In the genomic region with DNA sequence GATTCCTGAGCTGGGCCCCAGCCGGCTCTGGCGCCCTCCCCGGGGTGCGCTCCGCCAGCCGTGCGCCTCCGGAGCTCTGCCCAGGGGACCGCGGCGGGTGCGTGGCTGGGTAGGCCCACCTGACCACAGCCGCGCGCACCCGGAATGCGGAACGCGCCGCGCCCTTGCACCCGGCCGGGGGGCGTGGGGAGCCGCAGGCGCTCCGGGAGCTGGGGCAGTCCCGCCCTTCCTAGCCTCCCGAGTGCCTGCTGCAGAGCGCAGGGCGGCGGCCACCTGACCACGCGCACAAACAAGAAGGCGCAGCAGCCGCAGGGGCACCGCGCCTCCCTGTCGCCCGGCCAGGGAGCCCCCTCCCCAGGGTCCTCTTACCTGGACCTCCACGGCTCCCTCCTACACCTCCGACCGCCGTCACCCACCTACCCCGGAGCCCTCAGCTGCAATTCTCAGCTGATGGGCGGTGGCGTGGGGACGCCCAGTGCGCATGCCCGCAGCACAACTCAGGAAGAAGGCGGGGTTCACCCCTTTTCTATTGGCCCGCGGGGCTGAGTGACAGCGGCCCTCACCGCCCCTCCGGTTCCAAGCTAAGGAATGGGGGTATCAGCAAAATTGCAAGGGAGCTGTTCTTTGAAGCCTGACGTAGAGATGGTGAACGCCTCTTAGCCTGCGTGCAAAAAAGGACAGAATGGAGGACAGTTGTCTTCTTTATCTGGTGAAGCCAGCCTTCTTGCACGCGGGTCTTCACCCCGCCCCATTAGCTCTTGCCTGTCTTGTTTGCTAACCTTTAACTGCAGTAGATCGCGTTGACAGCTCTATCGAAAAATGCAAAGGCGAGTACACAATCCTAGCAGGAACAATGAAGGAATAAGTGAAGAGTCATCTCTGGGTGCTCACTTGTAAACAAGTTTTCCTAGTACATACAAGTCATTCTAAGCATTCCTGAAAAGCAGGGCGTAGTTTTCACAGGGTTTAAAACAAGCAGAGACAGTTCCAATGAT, we compare ENCODE assay signal across 1 cellular context.
TF ChIP-seq lines count a peak whose summit lies in the region.

A gene with protein sequence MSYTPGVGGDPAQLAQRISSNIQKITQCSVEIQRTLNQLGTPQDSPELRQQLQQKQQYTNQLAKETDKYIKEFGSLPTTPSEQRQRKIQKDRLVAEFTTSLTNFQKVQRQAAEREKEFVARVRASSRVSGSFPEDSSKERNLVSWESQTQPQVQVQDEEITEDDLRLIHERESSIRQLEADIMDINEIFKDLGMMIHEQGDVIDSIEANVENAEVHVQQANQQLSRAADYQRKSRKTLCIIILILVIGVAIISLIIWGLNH (minus strand): TSS at position 479 of the 995 bp plus-strand sequence. CDS start 9,586 bp downstream, outside the sequence.

TF ChIP-seq in K562, 482 proteins besides CTCF, POLR2A, EP300 and RAD21 (continued from another document and continues in another):
- TF ChIP-seq, protein P1, sequence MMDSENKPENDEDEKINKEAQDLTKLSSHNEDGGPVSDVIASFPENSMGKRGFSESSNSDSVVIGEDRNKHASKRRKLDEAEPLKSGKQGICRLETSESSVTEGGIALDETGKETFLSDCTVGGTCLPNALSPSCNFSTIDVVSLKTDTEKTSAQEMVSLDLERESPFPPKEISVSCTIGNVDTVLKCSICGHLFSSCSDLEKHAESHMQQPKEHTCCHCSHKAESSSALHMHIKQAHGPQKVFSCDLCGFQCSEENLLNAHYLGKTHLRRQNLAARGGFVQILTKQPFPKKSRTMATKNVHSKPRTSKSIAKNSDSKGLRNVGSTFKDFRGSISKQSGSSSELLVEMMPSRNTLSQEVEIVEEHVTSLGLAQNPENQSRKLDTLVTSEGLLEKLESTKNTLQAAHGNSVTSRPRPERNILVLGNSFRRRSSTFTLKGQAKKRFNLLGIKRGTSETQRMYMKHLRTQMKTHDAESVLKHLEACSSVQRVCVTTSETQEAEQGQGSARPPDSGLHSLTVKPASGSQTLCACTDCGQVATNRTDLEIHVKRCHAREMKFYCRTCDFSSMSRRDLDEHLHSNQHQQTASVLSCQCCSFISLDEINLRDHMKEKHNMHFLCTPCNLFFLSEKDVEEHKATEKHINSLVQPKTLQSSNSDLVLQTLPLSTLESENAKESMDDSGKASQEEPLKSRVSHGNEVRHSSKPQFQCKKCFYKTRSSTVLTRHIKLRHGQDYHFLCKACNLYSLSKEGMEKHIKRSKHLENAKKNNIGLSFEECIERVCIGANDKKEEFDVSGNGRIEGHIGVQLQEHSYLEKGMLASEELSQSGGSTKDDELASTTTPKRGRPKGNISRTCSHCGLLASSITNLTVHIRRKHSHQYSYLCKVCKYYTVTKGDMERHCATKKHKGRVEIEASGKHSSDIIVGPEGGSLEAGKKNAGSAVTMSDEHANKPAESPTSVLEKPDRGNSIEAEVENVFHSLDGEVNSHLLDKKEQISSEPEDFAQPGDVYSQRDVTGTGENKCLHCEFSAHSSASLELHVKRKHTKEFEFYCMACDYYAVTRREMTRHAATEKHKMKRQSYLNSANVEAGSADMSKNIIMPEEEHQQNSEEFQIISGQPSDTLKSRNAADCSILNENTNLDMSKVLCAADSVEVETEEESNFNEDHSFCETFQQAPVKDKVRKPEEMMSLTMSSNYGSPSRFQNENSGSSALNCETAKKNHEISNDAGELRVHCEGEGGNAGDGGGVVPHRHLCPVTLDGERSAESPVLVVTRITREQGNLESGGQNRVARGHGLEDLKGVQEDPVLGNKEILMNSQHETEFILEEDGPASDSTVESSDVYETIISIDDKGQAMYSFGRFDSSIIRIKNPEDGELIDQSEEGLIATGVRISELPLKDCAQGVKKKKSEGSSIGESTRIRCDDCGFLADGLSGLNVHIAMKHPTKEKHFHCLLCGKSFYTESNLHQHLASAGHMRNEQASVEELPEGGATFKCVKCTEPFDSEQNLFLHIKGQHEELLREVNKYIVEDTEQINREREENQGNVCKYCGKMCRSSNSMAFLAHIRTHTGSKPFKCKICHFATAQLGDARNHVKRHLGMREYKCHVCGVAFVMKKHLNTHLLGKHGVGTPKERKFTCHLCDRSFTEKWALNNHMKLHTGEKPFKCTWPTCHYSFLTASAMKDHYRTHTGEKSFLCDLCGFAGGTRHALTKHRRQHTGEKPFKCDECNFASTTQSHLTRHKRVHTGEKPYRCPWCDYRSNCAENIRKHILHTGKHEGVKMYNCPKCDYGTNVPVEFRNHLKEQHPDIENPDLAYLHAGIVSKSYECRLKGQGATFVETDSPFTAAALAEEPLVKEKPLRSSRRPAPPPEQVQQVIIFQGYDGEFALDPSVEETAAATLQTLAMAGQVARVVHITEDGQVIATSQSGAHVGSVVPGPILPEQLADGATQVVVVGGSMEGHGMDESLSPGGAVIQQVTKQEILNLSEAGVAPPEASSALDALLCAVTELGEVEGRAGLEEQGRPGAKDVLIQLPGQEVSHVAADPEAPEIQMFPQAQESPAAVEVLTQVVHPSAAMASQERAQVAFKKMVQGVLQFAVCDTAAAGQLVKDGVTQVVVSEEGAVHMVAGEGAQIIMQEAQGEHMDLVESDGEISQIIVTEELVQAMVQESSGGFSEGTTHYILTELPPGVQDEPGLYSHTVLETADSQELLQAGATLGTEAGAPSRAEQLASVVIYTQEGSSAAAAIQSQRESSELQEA (IDR thresholded peaks at IDR 0.05; ENCODE audit: low read depth), result no peak
- TF ChIP-seq, protein P2, sequence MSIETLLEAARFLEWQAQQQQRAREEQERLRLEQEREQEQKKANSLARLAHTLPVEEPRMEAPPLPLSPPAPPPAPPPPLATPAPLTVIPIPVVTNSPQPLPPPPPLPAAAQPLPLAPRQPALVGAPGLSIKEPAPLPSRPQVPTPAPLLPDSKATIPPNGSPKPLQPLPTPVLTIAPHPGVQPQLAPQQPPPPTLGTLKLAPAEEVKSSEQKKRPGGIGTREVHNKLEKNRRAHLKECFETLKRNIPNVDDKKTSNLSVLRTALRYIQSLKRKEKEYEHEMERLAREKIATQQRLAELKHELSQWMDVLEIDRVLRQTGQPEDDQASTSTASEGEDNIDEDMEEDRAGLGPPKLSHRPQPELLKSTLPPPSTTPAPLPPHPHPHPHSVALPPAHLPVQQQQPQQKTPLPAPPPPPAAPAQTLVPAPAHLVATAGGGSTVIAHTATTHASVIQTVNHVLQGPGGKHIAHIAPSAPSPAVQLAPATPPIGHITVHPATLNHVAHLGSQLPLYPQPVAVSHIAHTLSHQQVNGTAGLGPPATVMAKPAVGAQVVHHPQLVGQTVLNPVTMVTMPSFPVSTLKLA (conservative IDR thresholded peaks at IDR 0.05), result peak; percentile 82 to 89
- TF ChIP-seq MAZ (CRISPR knock-in tag; conservative IDR thresholded peaks at IDR 0.05 in 1 of 2, IDR thresholded peaks at IDR 0.05 in 1 of 2), result peak; percentile 36 to 67; a peak in 3 of 4 replicates
- 0 out of 2 replicates have a peak, but pooled peaks have one; percentile 51 for TF ChIP-seq ZNF12 (CRISPR knock-in tag; IDR thresholded peaks at IDR 0.05)
- TF ChIP-seq FOXJ2 (tag; IDR thresholded peaks at IDR 0.05), result peak; percentile 57; the same call in 1 of the 2 replicates
- TF ChIP-seq, protein P3, sequence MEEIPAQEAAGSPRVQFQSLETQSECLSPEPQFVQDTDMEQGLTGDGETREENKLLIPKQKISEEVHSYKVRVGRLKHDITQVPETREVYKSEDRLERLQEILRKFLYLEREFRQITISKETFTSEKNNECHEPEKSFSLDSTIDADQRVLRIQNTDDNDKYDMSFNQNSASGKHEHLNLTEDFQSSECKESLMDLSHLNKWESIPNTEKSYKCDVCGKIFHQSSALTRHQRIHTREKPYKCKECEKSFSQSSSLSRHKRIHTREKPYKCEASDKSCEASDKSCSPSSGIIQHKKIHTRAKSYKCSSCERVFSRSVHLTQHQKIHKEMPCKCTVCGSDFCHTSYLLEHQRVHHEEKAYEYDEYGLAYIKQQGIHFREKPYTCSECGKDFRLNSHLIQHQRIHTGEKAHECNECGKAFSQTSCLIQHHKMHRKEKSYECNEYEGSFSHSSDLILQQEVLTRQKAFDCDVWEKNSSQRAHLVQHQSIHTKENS (CRISPR knock-in tag; IDR thresholded peaks at IDR 0.05), result no peak
- TF ChIP-seq CHD2 (IDR thresholded peaks at IDR 0.05; ENCODE audit: low read depth, low read length), result 0 out of 2 replicates have a peak, but pooled peaks have one; percentile 8
- TF ChIP-seq ZSCAN29 (IDR thresholded peaks at IDR 0.05), result 0 out of 2 replicates have a peak, but pooled peaks have one; percentile 50
- peak; percentile 96 to 97 for TF ChIP-seq NRF1 (conservative IDR thresholded peaks at IDR 0.05 in 1 of 2, IDR thresholded peaks at IDR 0.05 in 1 of 2)
- TF ChIP-seq, protein P4, sequence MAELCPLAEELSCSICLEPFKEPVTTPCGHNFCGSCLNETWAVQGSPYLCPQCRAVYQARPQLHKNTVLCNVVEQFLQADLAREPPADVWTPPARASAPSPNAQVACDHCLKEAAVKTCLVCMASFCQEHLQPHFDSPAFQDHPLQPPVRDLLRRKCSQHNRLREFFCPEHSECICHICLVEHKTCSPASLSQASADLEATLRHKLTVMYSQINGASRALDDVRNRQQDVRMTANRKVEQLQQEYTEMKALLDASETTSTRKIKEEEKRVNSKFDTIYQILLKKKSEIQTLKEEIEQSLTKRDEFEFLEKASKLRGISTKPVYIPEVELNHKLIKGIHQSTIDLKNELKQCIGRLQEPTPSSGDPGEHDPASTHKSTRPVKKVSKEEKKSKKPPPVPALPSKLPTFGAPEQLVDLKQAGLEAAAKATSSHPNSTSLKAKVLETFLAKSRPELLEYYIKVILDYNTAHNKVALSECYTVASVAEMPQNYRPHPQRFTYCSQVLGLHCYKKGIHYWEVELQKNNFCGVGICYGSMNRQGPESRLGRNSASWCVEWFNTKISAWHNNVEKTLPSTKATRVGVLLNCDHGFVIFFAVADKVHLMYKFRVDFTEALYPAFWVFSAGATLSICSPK (IDR thresholded peaks at IDR 0.05; ENCODE audit: borderline replicate concordance), result no peak
- TF ChIP-seq JUN (IDR thresholded peaks at IDR 0.05; ENCODE audit: borderline replicate concordance, low read depth, low read length), result no peak
- TF ChIP-seq JUN (CRISPR knock-in tag; IDR thresholded peaks at IDR 0.05; ENCODE audit: borderline replicate concordance), result no peak
- peak; percentile 48; the same call in 1 of the 2 replicates for TF ChIP-seq RAD51 (IDR thresholded peaks at IDR 0.05; ENCODE audit: borderline replicate concordance, low read depth)
- TF ChIP-seq, protein P5, sequence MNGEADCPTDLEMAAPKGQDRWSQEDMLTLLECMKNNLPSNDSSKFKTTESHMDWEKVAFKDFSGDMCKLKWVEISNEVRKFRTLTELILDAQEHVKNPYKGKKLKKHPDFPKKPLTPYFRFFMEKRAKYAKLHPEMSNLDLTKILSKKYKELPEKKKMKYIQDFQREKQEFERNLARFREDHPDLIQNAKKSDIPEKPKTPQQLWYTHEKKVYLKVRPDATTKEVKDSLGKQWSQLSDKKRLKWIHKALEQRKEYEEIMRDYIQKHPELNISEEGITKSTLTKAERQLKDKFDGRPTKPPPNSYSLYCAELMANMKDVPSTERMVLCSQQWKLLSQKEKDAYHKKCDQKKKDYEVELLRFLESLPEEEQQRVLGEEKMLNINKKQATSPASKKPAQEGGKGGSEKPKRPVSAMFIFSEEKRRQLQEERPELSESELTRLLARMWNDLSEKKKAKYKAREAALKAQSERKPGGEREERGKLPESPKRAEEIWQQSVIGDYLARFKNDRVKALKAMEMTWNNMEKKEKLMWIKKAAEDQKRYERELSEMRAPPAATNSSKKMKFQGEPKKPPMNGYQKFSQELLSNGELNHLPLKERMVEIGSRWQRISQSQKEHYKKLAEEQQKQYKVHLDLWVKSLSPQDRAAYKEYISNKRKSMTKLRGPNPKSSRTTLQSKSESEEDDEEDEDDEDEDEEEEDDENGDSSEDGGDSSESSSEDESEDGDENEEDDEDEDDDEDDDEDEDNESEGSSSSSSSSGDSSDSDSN (IDR thresholded peaks at IDR 0.05; ENCODE audit: borderline replicate concordance in 1 of 2, low read depth in 2 of 2, low read length in 2 of 2), result peak; percentile 87 to 88; a peak in 3 of 4 replicates
- 0 out of 2 replicates have a peak, but pooled peaks have one; percentile 37 for TF ChIP-seq ZNF431 (CRISPR knock-in tag; IDR thresholded peaks at IDR 0.05)
- peak in 1 of 2 experiments; percentile 91; a peak in 2 of 4 replicates for TF ChIP-seq TEAD1 (CRISPR knock-in tag; IDR thresholded peaks at IDR 0.05)
- TF ChIP-seq, protein P6, sequence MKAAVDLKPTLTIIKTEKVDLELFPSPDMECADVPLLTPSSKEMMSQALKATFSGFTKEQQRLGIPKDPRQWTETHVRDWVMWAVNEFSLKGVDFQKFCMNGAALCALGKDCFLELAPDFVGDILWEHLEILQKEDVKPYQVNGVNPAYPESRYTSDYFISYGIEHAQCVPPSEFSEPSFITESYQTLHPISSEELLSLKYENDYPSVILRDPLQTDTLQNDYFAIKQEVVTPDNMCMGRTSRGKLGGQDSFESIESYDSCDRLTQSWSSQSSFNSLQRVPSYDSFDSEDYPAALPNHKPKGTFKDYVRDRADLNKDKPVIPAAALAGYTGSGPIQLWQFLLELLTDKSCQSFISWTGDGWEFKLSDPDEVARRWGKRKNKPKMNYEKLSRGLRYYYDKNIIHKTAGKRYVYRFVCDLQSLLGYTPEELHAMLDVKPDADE (conservative IDR thresholded peaks at IDR 0.05; ENCODE audit: control insufficient read depth, low read depth, low read length), result no peak; the same call in 1 of the 2 replicates
- TF ChIP-seq ZNF282 (CRISPR knock-in tag; IDR thresholded peaks at IDR 0.05), result no peak
- TF ChIP-seq YBX1 (IDR thresholded peaks at IDR 0.05), result no peak
- TF ChIP-seq ZNF184 (CRISPR knock-in tag; IDR thresholded peaks at IDR 0.05), result no peak
- TF ChIP-seq NUFIP1 (IDR thresholded peaks at IDR 0.05; ENCODE audit: partially characterized antibody), result no peak
- TF ChIP-seq, protein P7, sequence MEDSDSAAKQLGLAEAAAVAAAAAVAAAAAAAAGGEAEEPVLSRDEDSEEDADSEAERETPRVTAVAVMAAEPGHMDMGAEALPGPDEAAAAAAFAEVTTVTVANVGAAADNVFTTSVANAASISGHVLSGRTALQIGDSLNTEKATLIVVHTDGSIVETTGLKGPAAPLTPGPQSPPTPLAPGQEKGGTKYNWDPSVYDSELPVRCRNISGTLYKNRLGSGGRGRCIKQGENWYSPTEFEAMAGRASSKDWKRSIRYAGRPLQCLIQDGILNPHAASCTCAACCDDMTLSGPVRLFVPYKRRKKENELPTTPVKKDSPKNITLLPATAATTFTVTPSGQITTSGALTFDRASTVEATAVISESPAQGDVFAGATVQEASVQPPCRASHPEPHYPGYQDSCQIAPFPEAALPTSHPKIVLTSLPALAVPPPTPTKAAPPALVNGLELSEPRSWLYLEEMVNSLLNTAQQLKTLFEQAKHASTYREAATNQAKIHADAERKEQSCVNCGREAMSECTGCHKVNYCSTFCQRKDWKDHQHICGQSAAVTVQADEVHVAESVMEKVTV (CRISPR knock-in tag; IDR thresholded peaks at IDR 0.05), result no peak
- no peak for TF ChIP-seq ZNF253 (CRISPR knock-in tag; conservative IDR thresholded peaks at IDR 0.05)
- 0 out of 4 replicates have a peak, but pooled peaks of 1 of the 2 experiments have one; percentile 46 for TF ChIP-seq SRF (CRISPR knock-in tag; IDR thresholded peaks at IDR 0.05)
- peak; percentile 78 for TF ChIP-seq MAFG (tag; conservative IDR thresholded peaks at IDR 0.05)
- 0 out of 2 replicates have a peak, but pooled peaks have one; percentile 66 for TF ChIP-seq SAFB (IDR thresholded peaks at IDR 0.05; ENCODE audit: borderline replicate concordance, low read depth, low read length)
- peak; percentile 87 for TF ChIP-seq RBBP5 (IDR thresholded peaks at IDR 0.05; ENCODE audit: borderline replicate concordance, insufficient read depth, low read length, poor library complexity, severe bottlenecking)
- TF ChIP-seq GABPB1 (CRISPR knock-in tag; IDR thresholded peaks at IDR 0.05), result peak; percentile 76
- no peak for TF ChIP-seq ZNF584 (CRISPR knock-in tag; IDR thresholded peaks at IDR 0.05; ENCODE audit: low read depth)
